In genomic region chr2:218394298-218395089, GRCh38 we compare ENCODE assay signal across 1 cellular context.
TF ChIP-seq lines count a peak whose summit lies in the region.

No MANE protein-coding gene starts in this region.

TF ChIP-seq in GM23338, 12 proteins besides CTCF, POLR2A, EP300 and RAD21 (continued from another document):
- TF ChIP-seq, protein P1, sequence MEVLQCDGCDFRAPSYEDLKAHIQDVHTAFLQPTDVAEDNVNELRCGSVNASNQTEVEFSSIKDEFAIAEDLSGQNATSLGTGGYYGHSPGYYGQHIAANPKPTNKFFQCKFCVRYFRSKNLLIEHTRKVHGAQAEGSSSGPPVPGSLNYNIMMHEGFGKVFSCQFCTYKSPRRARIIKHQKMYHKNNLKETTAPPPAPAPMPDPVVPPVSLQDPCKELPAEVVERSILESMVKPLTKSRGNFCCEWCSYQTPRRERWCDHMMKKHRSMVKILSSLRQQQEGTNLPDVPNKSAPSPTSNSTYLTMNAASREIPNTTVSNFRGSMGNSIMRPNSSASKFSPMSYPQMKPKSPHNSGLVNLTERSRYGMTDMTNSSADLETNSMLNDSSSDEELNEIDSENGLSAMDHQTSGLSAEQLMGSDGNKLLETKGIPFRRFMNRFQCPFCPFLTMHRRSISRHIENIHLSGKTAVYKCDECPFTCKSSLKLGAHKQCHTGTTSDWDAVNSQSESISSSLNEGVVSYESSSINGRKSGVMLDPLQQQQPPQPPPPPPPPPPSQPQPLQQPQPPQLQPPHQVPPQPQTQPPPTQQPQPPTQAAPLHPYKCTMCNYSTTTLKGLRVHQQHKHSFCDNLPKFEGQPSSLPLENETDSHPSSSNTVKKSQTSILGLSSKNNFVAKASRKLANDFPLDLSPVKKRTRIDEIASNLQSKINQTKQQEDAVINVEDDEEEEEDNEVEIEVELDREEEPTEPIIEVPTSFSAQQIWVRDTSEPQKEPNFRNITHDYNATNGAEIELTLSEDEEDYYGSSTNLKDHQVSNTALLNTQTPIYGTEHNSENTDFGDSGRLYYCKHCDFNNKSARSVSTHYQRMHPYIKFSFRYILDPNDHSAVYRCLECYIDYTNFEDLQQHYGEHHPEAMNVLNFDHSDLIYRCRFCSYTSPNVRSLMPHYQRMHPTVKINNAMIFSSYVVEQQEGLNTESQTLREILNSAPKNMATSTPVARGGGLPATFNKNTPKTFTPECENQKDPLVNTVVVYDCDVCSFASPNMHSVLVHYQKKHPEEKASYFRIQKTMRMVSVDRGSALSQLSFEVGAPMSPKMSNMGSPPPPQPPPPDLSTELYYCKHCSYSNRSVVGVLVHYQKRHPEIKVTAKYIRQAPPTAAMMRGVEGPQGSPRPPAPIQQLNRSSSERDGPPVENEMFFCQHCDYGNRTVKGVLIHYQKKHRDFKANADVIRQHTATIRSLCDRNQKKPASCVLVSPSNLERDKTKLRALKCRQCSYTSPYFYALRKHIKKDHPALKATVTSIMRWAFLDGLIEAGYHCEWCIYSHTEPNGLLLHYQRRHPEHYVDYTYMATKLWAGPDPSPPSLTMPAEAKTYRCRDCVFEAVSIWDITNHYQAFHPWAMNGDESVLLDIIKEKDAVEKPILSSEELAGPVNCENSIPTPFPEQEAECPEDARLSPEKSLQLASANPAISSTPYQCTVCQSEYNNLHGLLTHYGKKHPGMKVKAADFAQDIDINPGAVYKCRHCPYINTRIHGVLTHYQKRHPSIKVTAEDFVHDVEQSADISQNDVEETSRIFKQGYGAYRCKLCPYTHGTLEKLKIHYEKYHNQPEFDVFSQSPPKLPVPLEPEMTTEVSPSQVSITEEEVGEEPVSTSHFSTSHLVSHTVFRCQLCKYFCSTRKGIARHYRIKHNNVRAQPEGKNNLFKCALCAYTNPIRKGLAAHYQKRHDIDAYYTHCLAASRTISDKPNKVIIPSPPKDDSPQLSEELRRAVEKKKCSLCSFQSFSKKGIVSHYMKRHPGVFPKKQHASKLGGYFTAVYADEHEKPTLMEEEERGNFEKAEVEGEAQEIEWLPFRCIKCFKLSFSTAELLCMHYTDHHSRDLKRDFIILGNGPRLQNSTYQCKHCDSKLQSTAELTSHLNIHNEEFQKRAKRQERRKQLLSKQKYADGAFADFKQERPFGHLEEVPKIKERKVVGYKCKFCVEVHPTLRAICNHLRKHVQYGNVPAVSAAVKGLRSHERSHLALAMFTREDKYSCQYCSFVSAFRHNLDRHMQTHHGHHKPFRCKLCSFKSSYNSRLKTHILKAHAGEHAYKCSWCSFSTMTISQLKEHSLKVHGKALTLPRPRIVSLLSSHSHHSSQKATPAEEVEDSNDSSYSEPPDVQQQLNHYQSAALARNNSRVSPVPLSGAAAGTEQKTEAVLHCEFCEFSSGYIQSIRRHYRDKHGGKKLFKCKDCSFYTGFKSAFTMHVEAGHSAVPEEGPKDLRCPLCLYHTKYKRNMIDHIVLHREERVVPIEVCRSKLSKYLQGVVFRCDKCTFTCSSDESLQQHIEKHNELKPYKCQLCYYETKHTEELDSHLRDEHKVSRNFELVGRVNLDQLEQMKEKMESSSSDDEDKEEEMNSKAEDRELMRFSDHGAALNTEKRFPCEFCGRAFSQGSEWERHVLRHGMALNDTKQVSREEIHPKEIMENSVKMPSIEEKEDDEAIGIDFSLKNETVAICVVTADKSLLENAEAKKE (CRISPR knock-in tag; IDR thresholded peaks at IDR 0.05): no peak
- TF ChIP-seq STAT1 (IDR thresholded peaks at IDR 0.05; ENCODE audit: unreplicated experiment) (no peak), ETS1 (IDR thresholded peaks at IDR 0.05) (no peak), ZNF331 (CRISPR knock-in tag; IDR thresholded peaks at IDR 0.05; ENCODE audit: low read depth) (no peak), POLR2AphosphoS5 (IDR thresholded peaks at IDR 0.05; ENCODE audit: low read depth) (no peak), EZH2phosphoT487 (IDR thresholded peaks at IDR 0.05; ENCODE audit: unreplicated experiment) (no peak), CREB1 (CRISPR knock-in tag; IDR thresholded peaks at IDR 0.05; ENCODE audit: low read depth) (no peak), ZNF114 (CRISPR knock-in tag; IDR thresholded peaks at IDR 0.05) (no peak), EZH2 (IDR thresholded peaks at IDR 0.05; ENCODE audit: low read depth, unreplicated experiment) (no peak), REST (IDR thresholded peaks at IDR 0.05; ENCODE audit: unreplicated experiment) (no peak), NANOG (IDR thresholded peaks at IDR 0.05; ENCODE audit: borderline replicate concordance) (no peak)
